Comparison of ENCODE assay signal across 14 cellular contexts in the genomic region with DNA sequence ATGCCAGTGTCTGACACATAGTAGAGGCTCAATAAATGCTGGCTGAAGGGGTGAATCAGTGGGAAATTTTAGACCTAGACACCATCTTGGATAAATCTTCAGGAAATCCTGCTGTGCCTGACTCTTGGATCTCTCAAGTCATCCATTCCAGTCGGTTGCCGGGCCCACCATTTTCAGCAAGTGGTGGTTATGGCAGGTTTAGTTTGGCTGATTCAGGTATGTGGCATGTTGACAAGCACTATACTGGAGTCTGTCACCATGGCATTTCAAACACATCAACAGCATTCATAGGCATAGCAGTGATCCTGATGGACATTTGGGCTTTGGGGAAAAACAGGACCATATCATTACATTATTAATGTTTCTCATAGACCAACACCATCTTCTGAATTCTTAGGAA. TPM values are rescaled to one million over a fixed set of nuclear protein-coding genes. Genes with fewer than 3 reads are reported as not detected.
A peak's percentile ranks its signal among the peaks of the same experiment; 100 is the strongest.
DNase-seq lines count a peak whose midpoint lies in the region; ATAC-seq, FAIRE-seq and TF ChIP-seq lines count a peak whose summit lies in the region.
"Had no signal": no experiment of that assay in that cellular context is flagged by ENCODE, and none has a peak within 500 bp of the region (broad histone marks: within the 10 kb centered on the region; RNA-seq: fewer than 3 reads in every experiment).

No MANE protein-coding gene starts in this region.

- intact Hi-C loops in activated CD8-positive, alpha-beta T cell treated with anti-CD3 and anti-CD28 coated beads for 36 hours (cut with micrococcal nuclease), result no loop called here
- intact Hi-C loops in activated T-helper 2 cell treated with anti-CD3 and anti-CD28 coated beads, Interferon-gamma antibody, Interleukin-2, Interleukin-4, amounts not matched to agents 10 μg/mL and 5 μg/mL and 100 μg/mL, durations not matched to agents 14 hours and 24 hours and 36 hours (cut with micrococcal nuclease), result no loop called here

- DNase-seq in activated CD8-positive, alpha-beta T cell treated with anti-CD3 and anti-CD28 coated beads for 36 hours, result no peak
- DNase-seq in activated CD8-positive, alpha-beta T cell treated with anti-CD3 and anti-CD28 coated beads, Interleukin-2, amount 10 ng/mL, durations not matched to agents 7 days and 5 days, result no peak
- DNase-seq in activated T-helper 2 cell treated with anti-CD3 and anti-CD28 coated beads, Interferon-gamma antibody, Interleukin-2, Interleukin-4, amounts not matched to agents 10 μg/mL and 5 μg/mL and 100 μg/mL, durations not matched to agents 14 hours and 24 hours and 36 hours (ENCODE audit: low spot score), result no peak
- DNase-seq in immature natural killer cell, result no peak
- no peak for DNase-seq in urothelium cell line (ENCODE audit: low spot score)
- no peak for DNase-seq in GM19238 (ENCODE audit: insufficient read length, low spot score)
- DNase-seq in type B pancreatic cell (ENCODE audit: extremely low spot score, unreplicated experiment), result no peak
- DNase-seq in activated naive CD8-positive, alpha-beta T cell treated with anti-CD3 and anti-CD28 coated beads, Interleukin-2, amount 50 U/mL, for 24 hours, result no peak
- DNase-seq: NCI-H1436 treated with DMSO at 0.1 percent for 48 hours, NCI-H2081 treated with DMSO at 0.1 percent for 48 hours, NCI-H2227 treated with DMSO at 0.1 percent for 48 hours had no signal

- TF ChIP-seq CTCF in activated CD8-positive, alpha-beta T cell treated with anti-CD3 and anti-CD28 coated beads for 36 hours (IDR thresholded peaks at IDR 0.05), result no peak
- no peak for TF ChIP-seq CTCF in type B pancreatic cell (conservative IDR thresholded peaks at IDR 0.05)

- peak overlapping the region; percentile 57 for H3K27ac Mint-ChIP-seq in activated CD8-positive, alpha-beta T cell treated with anti-CD3 and anti-CD28 coated beads for 36 hours
- no peak overlapping the region for H3K27ac Mint-ChIP-seq in activated CD8-positive, alpha-beta T cell treated with anti-CD3 and anti-CD28 coated beads, Interleukin-2, amount 10 ng/mL, durations not matched to agents 7 days and 5 days
- peak overlapping the region; percentile 21 for H3K27ac Mint-ChIP-seq in activated T-helper 2 cell treated with anti-CD3 and anti-CD28 coated beads, Interferon-gamma antibody, Interleukin-2, Interleukin-4, amounts not matched to agents 10 μg/mL and 5 μg/mL and 100 μg/mL, durations not matched to agents 14 hours and 24 hours and 36 hours
- H3K27ac Mint-ChIP-seq in immature natural killer cell (peak overlapping the region; percentile 40 to 77 (median 63)), type B pancreatic cell (no peak overlapping the region)
- H3K27ac Mint-ChIP-seq in activated naive CD8-positive, alpha-beta T cell treated with anti-CD3 and anti-CD28 coated beads, Interleukin-2, amount 50 U/mL, for 24 hours, result no peak overlapping the region

- FAIRE-seq in urothelium cell line (lab: Jason Lieb, UNC), result peak; percentile 37
- FAIRE-seq: HTR-8/SVneo had no signal

- POLR2A ChIA-PET in activated CD8-positive, alpha-beta T cell treated with anti-CD3 and anti-CD28 coated beads for 36 hours (lab: Charles Lee), result no interaction called here
- POLR2A ChIA-PET in activated CD8-positive, alpha-beta T cell treated with anti-CD3 and anti-CD28 coated beads, Interleukin-2, amount 10 ng/mL, durations not matched to agents 7 days and 5 days (lab: Charles Lee), result no interaction called here

- peaks cover 26% of the 10 kb centered on the region for H3K4me1 Mint-ChIP-seq in activated CD8-positive, alpha-beta T cell treated with anti-CD3 and anti-CD28 coated beads for 36 hours (ENCODE audit: low read depth)
- H3K4me1 Mint-ChIP-seq in activated CD8-positive, alpha-beta T cell treated with anti-CD3 and anti-CD28 coated beads, Interleukin-2, amount 10 ng/mL, durations not matched to agents 7 days and 5 days (ENCODE audit: low read depth), result peaks cover 16% of the 10 kb centered on the region
- H3K4me1 Mint-ChIP-seq in activated T-helper 2 cell treated with anti-CD3 and anti-CD28 coated beads, Interferon-gamma antibody, Interleukin-2, Interleukin-4, amounts not matched to agents 10 μg/mL and 5 μg/mL and 100 μg/mL, durations not matched to agents 14 hours and 24 hours and 36 hours (ENCODE audit: low read depth), result peaks cover 31% of the 10 kb centered on the region
- peaks cover 59 to 90% of the 10 kb centered on the region in 2 donors for H3K4me1 Mint-ChIP-seq in immature natural killer cell
- peaks cover 28% of the 10 kb centered on the region for H3K4me1 Mint-ChIP-seq in type B pancreatic cell (ENCODE audit: unreplicated experiment)
- H3K4me1 Mint-ChIP-seq in activated naive CD8-positive, alpha-beta T cell treated with anti-CD3 and anti-CD28 coated beads, Interleukin-2, amount 50 U/mL, for 24 hours, result peaks cover 27% of the 10 kb centered on the region

- no peaks in the 10 kb centered on the region for H3K27me3 Mint-ChIP-seq in activated CD8-positive, alpha-beta T cell treated with anti-CD3 and anti-CD28 coated beads for 36 hours
- H3K27me3 Mint-ChIP-seq in activated CD8-positive, alpha-beta T cell treated with anti-CD3 and anti-CD28 coated beads, Interleukin-2, amount 10 ng/mL, durations not matched to agents 7 days and 5 days (ENCODE audit: low read depth), result no peaks in the 10 kb centered on the region
- H3K27me3 Mint-ChIP-seq in activated T-helper 2 cell treated with anti-CD3 and anti-CD28 coated beads, Interferon-gamma antibody, Interleukin-2, Interleukin-4, amounts not matched to agents 10 μg/mL and 5 μg/mL and 100 μg/mL, durations not matched to agents 14 hours and 24 hours and 36 hours (ENCODE audit: low read depth), result no peaks in the 10 kb centered on the region
- peaks cover 0 to 11% (median 10%) of the 10 kb centered on the region in 3 donors for H3K27me3 Mint-ChIP-seq in immature natural killer cell (ENCODE audit: low read depth in 3 of 3)
- no peaks in the 10 kb centered on the region for H3K27me3 Mint-ChIP-seq in type B pancreatic cell
- no peaks in the 10 kb centered on the region for H3K27me3 Mint-ChIP-seq in activated naive CD8-positive, alpha-beta T cell treated with anti-CD3 and anti-CD28 coated beads, Interleukin-2, amount 50 U/mL, for 24 hours

- H3K9me3 Mint-ChIP-seq in activated CD8-positive, alpha-beta T cell treated with anti-CD3 and anti-CD28 coated beads for 36 hours, result no peaks in the 10 kb centered on the region
- no peaks in the 10 kb centered on the region for H3K9me3 Mint-ChIP-seq in activated CD8-positive, alpha-beta T cell treated with anti-CD3 and anti-CD28 coated beads, Interleukin-2, amount 10 ng/mL, durations not matched to agents 7 days and 5 days (ENCODE audit: insufficient read depth)
- no peaks in the 10 kb centered on the region for H3K9me3 Mint-ChIP-seq in activated T-helper 2 cell treated with anti-CD3 and anti-CD28 coated beads, Interferon-gamma antibody, Interleukin-2, Interleukin-4, amounts not matched to agents 10 μg/mL and 5 μg/mL and 100 μg/mL, durations not matched to agents 14 hours and 24 hours and 36 hours
- H3K9me3 Mint-ChIP-seq in immature natural killer cell (no peaks in the 10 kb centered on the region), type B pancreatic cell (no peaks in the 10 kb centered on the region)
- no peaks in the 10 kb centered on the region for H3K9me3 Mint-ChIP-seq in activated naive CD8-positive, alpha-beta T cell treated with anti-CD3 and anti-CD28 coated beads, Interleukin-2, amount 50 U/mL, for 24 hours

- peaks cover 76% of the 10 kb centered on the region for H3K36me3 Mint-ChIP-seq in activated CD8-positive, alpha-beta T cell treated with anti-CD3 and anti-CD28 coated beads for 36 hours (ENCODE audit: low read depth)
- peaks cover 65% of the 10 kb centered on the region for H3K36me3 Mint-ChIP-seq in activated CD8-positive, alpha-beta T cell treated with anti-CD3 and anti-CD28 coated beads, Interleukin-2, amount 10 ng/mL, durations not matched to agents 7 days and 5 days (ENCODE audit: low read depth)
- peaks cover 88% of the 10 kb centered on the region for H3K36me3 Mint-ChIP-seq in activated T-helper 2 cell treated with anti-CD3 and anti-CD28 coated beads, Interferon-gamma antibody, Interleukin-2, Interleukin-4, amounts not matched to agents 10 μg/mL and 5 μg/mL and 100 μg/mL, durations not matched to agents 14 hours and 24 hours and 36 hours (ENCODE audit: low read depth)
- H3K36me3 Mint-ChIP-seq in immature natural killer cell, result peaks cover 11 to 34% (median 17%) of the 10 kb centered on the region in 3 donors
- peaks cover 48% of the 10 kb centered on the region for H3K36me3 Mint-ChIP-seq in type B pancreatic cell
- H3K36me3 Mint-ChIP-seq in activated naive CD8-positive, alpha-beta T cell treated with anti-CD3 and anti-CD28 coated beads, Interleukin-2, amount 50 U/mL, for 24 hours (ENCODE audit: low read depth), result peaks cover 65% of the 10 kb centered on the region

- no peak overlapping the region for H3K4me3 Mint-ChIP-seq in activated CD8-positive, alpha-beta T cell treated with anti-CD3 and anti-CD28 coated beads for 36 hours
- H3K4me3 Mint-ChIP-seq in activated CD8-positive, alpha-beta T cell treated with anti-CD3 and anti-CD28 coated beads, Interleukin-2, amount 10 ng/mL, durations not matched to agents 7 days and 5 days, result no peak overlapping the region
- H3K4me3 Mint-ChIP-seq in activated T-helper 2 cell treated with anti-CD3 and anti-CD28 coated beads, Interferon-gamma antibody, Interleukin-2, Interleukin-4, amounts not matched to agents 10 μg/mL and 5 μg/mL and 100 μg/mL, durations not matched to agents 14 hours and 24 hours and 36 hours (ENCODE audit: low read depth), result no peak overlapping the region
- H3K4me3 Mint-ChIP-seq in immature natural killer cell (no peak overlapping the region), type B pancreatic cell (no peak overlapping the region)
- no peak overlapping the region for H3K4me3 Mint-ChIP-seq in activated naive CD8-positive, alpha-beta T cell treated with anti-CD3 and anti-CD28 coated beads, Interleukin-2, amount 50 U/mL, for 24 hours

- no peak for ATAC-seq in activated CD8-positive, alpha-beta T cell treated with anti-CD3 and anti-CD28 coated beads for 36 hours
- ATAC-seq in activated CD8-positive, alpha-beta T cell treated with anti-CD3 and anti-CD28 coated beads, Interleukin-2, amount 10 ng/mL, durations not matched to agents 7 days and 5 days, result no peak
- ATAC-seq in activated naive CD8-positive, alpha-beta T cell treated with anti-CD3 and anti-CD28 coated beads, Interleukin-2, amount 50 U/mL, for 24 hours, result no peak
- ATAC-seq: HCT116, K562 had no signal

- CTCF ChIA-PET in activated CD8-positive, alpha-beta T cell treated with anti-CD3 and anti-CD28 coated beads for 36 hours (lab: Charles Lee), result interaction anchor here (1.2 to 1.4 kb wide), 3 partner anchors 14 to 204 kb away, joined by 3 read pairs; no protein-coding TSS in a partner anchor
- CTCF ChIA-PET in activated CD8-positive, alpha-beta T cell treated with anti-CD3 and anti-CD28 coated beads, Interleukin-2, amount 10 ng/mL, durations not matched to agents 7 days and 5 days (lab: Charles Lee), result interaction anchor here (0.6 to 1.4 kb wide), 2 partner anchors 10 to 151 kb away, joined by 4 read pairs; no protein-coding TSS in a partner anchor

RNA-seq across cellular contexts. Expression of a gene that starts 25.7 kb away (rescaled TPM):
- 1 to 10 TPM; 7.0 to 9.7 TPM for total RNA-seq in activated CD8-positive, alpha-beta T cell treated with anti-CD3 and anti-CD28 coated beads for 36 hours
- 10 to 100 TPM in 1 of 2 experiments, 1 to 10 TPM in 1; 9.1 to 10.1 TPM for total RNA-seq in activated CD8-positive, alpha-beta T cell treated with anti-CD3 and anti-CD28 coated beads, Interleukin-2, amount 10 ng/mL, durations not matched to agents 7 days and 5 days
- total RNA-seq in activated T-helper 2 cell treated with anti-CD3 and anti-CD28 coated beads, Interferon-gamma antibody, Interleukin-2, Interleukin-4, amounts not matched to agents 10 μg/mL and 5 μg/mL and 100 μg/mL, durations not matched to agents 14 hours and 24 hours and 36 hours, result 9.5 and 9.8 TPM in 2 replicates
- polyA plus RNA-seq in immature natural killer cell, result 1 to 10 TPM; 4.8 to 7.8 (median 5.7) TPM
- total RNA-seq in type B pancreatic cell (ENCODE audit: low replicate concordance), result 13.4 and 16.0 TPM in 2 replicates

Comparison
In these comparisons a context has a peak if more than half of its experiments do, and no peak if none do; other contexts are left out.
1. H3K27ac Mint-ChIP-seq: peak in activated CD8-positive, alpha-beta T cell treated with anti-CD3 and anti-CD28 coated beads for 36 hours (single experiment), activated T-helper 2 cell treated with anti-CD3 and anti-CD28 coated beads, Interferon-gamma antibody, Interleukin-2, Interleukin-4, amounts not matched to agents 10 μg/mL and 5 μg/mL and 100 μg/mL, durations not matched to agents 14 hours and 24 hours and 36 hours (single experiment) and immature natural killer cell (6 of 6); none in activated CD8-positive, alpha-beta T cell treated with anti-CD3 and anti-CD28 coated beads, Interleukin-2, amount 10 ng/mL, durations not matched to agents 7 days and 5 days (single experiment), type B pancreatic cell (single experiment) and activated naive CD8-positive, alpha-beta T cell treated with anti-CD3 and anti-CD28 coated beads, Interleukin-2, amount 50 U/mL, for 24 hours (single experiment).